Comparison of ENCODE assay signal across 22 cellular contexts in genomic region chr1:167821356-167821685, GRCh38.
"Had no signal": no experiment of that assay in that cellular context is flagged by ENCODE, and none has a peak within 500 bp of the region (broad histone marks: within the 10 kb centered on the region; RNA-seq: fewer than 3 reads in every experiment).

No MANE protein-coding gene starts in this region.

- H3K36me3 Mint-ChIP-seq: neural progenitor cell; stimulated activated memory B cell treated with anti-CD40 and anti-IgM and Interleukin-4, amounts not matched to agents 10 μg/mL and 1 μg/mL and 100 μg/mL, for 72 hours had no signal

- H3K4me3 Mint-ChIP-seq: neural progenitor cell; stimulated activated memory B cell treated with anti-CD40 and anti-IgM and Interleukin-4, amounts not matched to agents 10 μg/mL and 1 μg/mL and 100 μg/mL, for 72 hours had no signal

- H2AFZ ChIP-seq: neural progenitor cell had no signal

- DNase-seq: activated CD4-positive, alpha-beta T cell treated with anti-CD3 and anti-CD28 coated beads, Interleukin-2, amount 50 U/mL, for 4 hours; activated gamma-delta T cell treated with Interleukin-2 at 50 U/mL for 16 hours; adrenal gland; dermis blood vessel endothelial cell; effector memory CD4-positive, alpha-beta T cell; gastrocnemius medialis; head of caudate nucleus; left lung; mucosa of descending colon; naive thymus-derived CD4-positive, alpha-beta T cell; ovary; psoas muscle; right lobe of liver; stimulated activated CD4-positive, alpha-beta T cell treated with anti-CD3 and anti-CD28 coated beads, Interleukin-4, amount 100 ng/mL, for 4 hours; T-helper 2 cell; upper lobe of right lung; WERI-Rb-1 had no signal

- H3K4me3 ChIP-seq: adrenal gland, cardiac muscle cell, gastrocnemius medialis, left lung, mucosa of descending colon, neural progenitor cell, ovary, right lobe of liver, thoracic aorta, upper lobe of right lung had no signal

- ATAC-seq: activated naive CD4-positive, alpha-beta T cell treated with anti-CD3 and anti-CD28 coated beads, Interleukin-2, amount 50 U/mL, for 72 hours; left lung; mucosa of descending colon; naive thymus-derived CD4-positive, alpha-beta T cell; right lobe of liver; stimulated activated memory B cell treated with anti-CD40 and anti-IgM and Interleukin-4, amounts not matched to agents 10 μg/mL and 1 μg/mL and 100 μg/mL, for 72 hours; upper lobe of right lung had no signal

- H3K9me3 Mint-ChIP-seq: activated naive CD4-positive, alpha-beta T cell treated with anti-CD3 and anti-CD28 coated beads, Interleukin-2, amount 50 U/mL, for 72 hours; neural progenitor cell; stimulated activated memory B cell treated with anti-CD40 and anti-IgM and Interleukin-4, amounts not matched to agents 10 μg/mL and 1 μg/mL and 100 μg/mL, for 72 hours had no signal

- H3K9me3 ChIP-seq: adrenal gland, gastrocnemius medialis, left lung, mucosa of descending colon, ovary, psoas muscle, right lobe of liver, thoracic aorta, upper lobe of right lung had no signal

- H3K36me3 ChIP-seq: adrenal gland, cardiac muscle cell, gastrocnemius medialis, left lung, neural progenitor cell, ovary, right lobe of liver, thoracic aorta, upper lobe of right lung, WERI-Rb-1 had no signal

- H3K27ac Mint-ChIP-seq: activated naive CD4-positive, alpha-beta T cell treated with anti-CD3 and anti-CD28 coated beads, Interleukin-2, amount 50 U/mL, for 72 hours; naive thymus-derived CD4-positive, alpha-beta T cell; neural progenitor cell; stimulated activated memory B cell treated with anti-CD40 and anti-IgM and Interleukin-4, amounts not matched to agents 10 μg/mL and 1 μg/mL and 100 μg/mL, for 72 hours had no signal

- H3K4me1 ChIP-seq: adrenal gland, upper lobe of right lung had no signal

- H3K27me3 ChIP-seq: adrenal gland, cardiac muscle cell, gastrocnemius medialis, left lung, neural progenitor cell, ovary, right lobe of liver, upper lobe of right lung had no signal

- H3K4me2 ChIP-seq: neural progenitor cell had no signal

- H3K9ac ChIP-seq: neural progenitor cell had no signal

- H3K27ac ChIP-seq: cardiac muscle cell, left lung, neural progenitor cell, ovary, right lobe of liver, upper lobe of right lung, WERI-Rb-1 had no signal
